11 cellular contexts compared by ENCODE assay signal in the genomic region with DNA sequence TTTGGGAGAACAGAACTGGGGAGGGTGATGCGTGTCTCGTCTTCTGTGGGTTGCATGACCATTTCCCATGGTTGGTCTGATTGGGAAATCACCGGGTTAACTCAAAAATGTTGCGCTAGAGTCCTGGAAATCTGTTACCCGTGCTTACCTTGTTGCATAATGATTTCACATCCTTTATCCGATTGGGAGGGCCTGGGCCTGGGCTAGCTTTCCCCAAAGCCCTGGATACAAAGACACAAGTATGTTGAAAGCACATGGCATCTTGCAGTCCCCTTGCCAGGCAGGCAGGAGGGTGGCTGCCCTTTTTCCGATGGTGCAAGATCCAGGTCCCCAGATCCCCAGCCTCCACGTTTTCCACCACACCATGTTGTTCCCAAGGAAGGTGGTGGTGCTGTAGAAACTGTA. TPM values are rescaled to one million over a fixed set of nuclear protein-coding genes. Genes with fewer than 3 reads are reported as not detected.
DNase-seq lines count a peak whose midpoint lies in the region; ATAC-seq, FAIRE-seq and TF ChIP-seq lines count a peak whose summit lies in the region.
"Had no signal": no experiment of that assay in that cellular context is flagged by ENCODE, and none has a peak within 500 bp of the region (broad histone marks: within the 10 kb centered on the region; RNA-seq: fewer than 3 reads in every experiment).

No MANE protein-coding gene starts in this region.

- DNase-seq in CD1c-positive myeloid dendritic cell (ENCODE audit: extremely low spot score) (peak; percentile 91), K562 (ENCODE audit: extremely low read depth in 1 of 4, low spot score in 3 of 4) (no peak), naive B cell (no peak), foreskin fibroblast (no peak), prostate gland (ENCODE audit: low spot score) (no peak)
- peak; percentile 22 for DNase-seq in Jurkat, Clone E6-1 (ENCODE audit: low read depth, low spot score)
- DNase-seq: Calu3 had no signal

- in situ Hi-C loops in K562 (cut with MboI), result no loop called here

- H3K9me3 ChIP-seq in K562 (replicated peaks; ENCODE audit: control insufficient read depth, insufficient read depth, low read depth, low read length) (no peaks in the 10 kb centered on the region; the same call in 1 of the 2 replicates), prostate gland (no peaks in the 10 kb centered on the region)

- H2AFZ ChIP-seq in K562 (ENCODE audit: low read depth, low read length), result no peak overlapping the region

- no TSS peak for BruUV-seq in K562 (replicated peaks; lab: Mats Ljungman, UMichigan)

- no peaks in the 10 kb centered on the region for H3K79me2 ChIP-seq in K562 (ENCODE audit: control insufficient read depth, insufficient read depth, low read length)

- H4K20me1 ChIP-seq in K562 (replicated peaks; ENCODE audit: control insufficient read depth, insufficient read depth, low read length), result no peaks in the 10 kb centered on the region; the same call in none of the 2 replicates

- H3K4me1 ChIP-seq in K562 (replicated peaks in 1 of 2; ENCODE audit: control insufficient read depth in 2 of 2, insufficient read depth in 2 of 2, low read length in 2 of 2), result peaks cover 0 to 11% of the 10 kb centered on the region in 2 experiments; a peak in 1 of 5 replicates
- peaks cover 5% of the 10 kb centered on the region for H3K4me1 ChIP-seq in prostate gland (replicated peaks)

- intact Hi-C loops in K562 (cut with micrococcal nuclease) (no loop called here), prostate gland (cut with DNase I) (no loop called here)

- ATAC-seq in K562, result no peak
- no peak for ATAC-seq in naive B cell (ENCODE audit: low read depth in 2 of 2)
- no peak for ATAC-seq in GM18867 (IDR thresholded peaks at IDR 0.05; ENCODE audit: unreplicated experiment)
- no peak for ATAC-seq in HG03045 (IDR thresholded peaks at IDR 0.05; ENCODE audit: unreplicated experiment)

- peaks cover 39 to 54% (median 43%) of the 10 kb centered on the region in 3 donors for H3K4me1 Mint-ChIP-seq in naive B cell

- no peak overlapping the region for H3K27ac ChIP-seq in K562 (ENCODE audit: extremely low read depth, low read depth, low read length)
- H3K27ac ChIP-seq in prostate gland, result no peak overlapping the region
- H3K27ac ChIP-seq: KMS-11, VCaP had no signal

- H3K9me1 ChIP-seq in K562 (ENCODE audit: control insufficient read depth, insufficient read depth, low read length), result no peaks in the 10 kb centered on the region

- peaks cover 0 to 8% of the 10 kb centered on the region in 2 donors for H3K36me3 Mint-ChIP-seq in naive B cell

- peak overlapping the region; percentile 61 for H3K4me3 ChIP-seq in Jurkat, Clone E6-1 (ENCODE audit: low read length)
- H3K4me3 ChIP-seq in K562 (no peak overlapping the region), foreskin fibroblast (ENCODE audit: low read depth in 1 of 2, low read length in 2 of 2) (no peak overlapping the region), prostate gland (no peak overlapping the region)

- H3K36me3 ChIP-seq in K562 (ENCODE audit: control insufficient read depth, insufficient read depth, low read length), result no peaks in the 10 kb centered on the region
- H3K36me3 ChIP-seq in prostate gland, result no peaks in the 10 kb centered on the region

- no peak for TF ChIP-seq EP300 in K562 (IDR thresholded peaks at IDR 0.05; ENCODE audit: low read length)

- no peak overlapping the region for H3K9ac ChIP-seq in K562 (ENCODE audit: insufficient read depth in 1 of 2, low read depth in 2 of 2, low read length in 2 of 2)
- H3K9ac ChIP-seq: KMS-11 had no signal

- H3K4me2 ChIP-seq in K562 (ENCODE audit: insufficient read depth, low read length), result no peak overlapping the region
- H3K4me2 ChIP-seq: KMS-11 had no signal

- peaks cover 0 to 3% (median 0%) of the 10 kb centered on the region in 7 donors for H3K9me3 Mint-ChIP-seq in naive B cell

- no peak for TF ChIP-seq CTCF in K562 (IDR thresholded peaks at IDR 0.05 in 2 of 3, conservative IDR thresholded peaks at IDR 0.05 in 1 of 3; ENCODE audit: insufficient read depth in 2 of 3, low read depth in 1 of 3, low read length in 3 of 3)
- no peak for TF ChIP-seq CTCF in foreskin fibroblast (IDR thresholded peaks at IDR 0.05; ENCODE audit: low read depth, low read length)
- no peak for TF ChIP-seq CTCF in prostate gland (IDR thresholded peaks at IDR 0.05)

- 3% methylated on average over 8 of the region's 8 CpGs for WGBS in K562 (ENCODE audit: insufficient coverage, low coverage, missing lambda C conversion rate)
- 71% methylated on average over 8 of the region's 8 CpGs for WGBS in prostate gland

- H3K27ac Mint-ChIP-seq in naive B cell, result peak overlapping the region in 4 of 6 donors; percentile 26 to 80 (median 52)

- no peak for FAIRE-seq in K562 (lab: Jason Lieb, UNC)

- TF ChIP-seq POLR2A in K562 (conservative IDR thresholded peaks at IDR 0.05) (no peak), prostate gland (IDR thresholded peaks at IDR 0.05) (no peak)

- TF ChIP-seq RAD21 in K562 (CRISPR knock-in tag; conservative IDR thresholded peaks at IDR 0.05 in 1 of 2, IDR thresholded peaks at IDR 0.05 in 1 of 2), result no peak

- H3K27me3 Mint-ChIP-seq in naive B cell, result peaks cover 0 to 14% (median 0%) of the 10 kb centered on the region in 3 donors

- POLR2A ChIA-PET in K562 (lab: Yijun Ruan, JAX), result interaction anchor here (1.3 to 2.2 kb wide), 2 partner anchors 10 to 13 kb away, joined by 3 to 5 read pairs; no protein-coding TSS in a partner anchor

- peak overlapping the region; percentile 79 to 95 (median 89) for H3K4me3 Mint-ChIP-seq in naive B cell

- CTCF ChIA-PET in K562 (lab: Yijun Ruan, JAX; ENCODE audit: low intra/inter-chr PET ratio), result no interaction called here

- peaks cover 64 to 86% of the 10 kb centered on the region in 2 experiments for H3K27me3 ChIP-seq in K562 (ENCODE audit: control insufficient read depth in 2 of 2, insufficient read depth in 2 of 2, low read length in 2 of 2)
- peaks cover 14% of the 10 kb centered on the region for H3K27me3 ChIP-seq in prostate gland (replicated peaks; ENCODE audit: insufficient read depth)

RNA-seq across cellular contexts. Expression of a gene that starts 0.6 kb away (rescaled TPM):
- polyA plus RNA-seq in Jurkat, Clone E6-1 (2012; ENCODE audit: insufficient read depth, insufficient read length), result 14.1 TPM
- 0.09 and 0.42 TPM in 2 replicates for total RNA-seq in K562 (2011; cell fraction: chromatin; rRNA removed; ENCODE audit: low replicate concordance)
- total RNA-seq in K562 (2011; cell fraction: nucleolus; rRNA removed), result 0.13 and 0.17 TPM in 2 replicates
- total RNA-seq in K562 (2011; cell fraction: nucleoplasm; rRNA removed), result 0.29 and 0.38 TPM in 2 replicates
- 1.5 and 2.1 TPM in 2 replicates for total RNA-seq in K562 (2014; rRNA removed)
- total RNA-seq in K562 (2014; rRNA removed; fragmentation: Illumina TruSeq; extraction: Trizol), result 0.29 and 0.33 TPM in 2 replicates
- total RNA-seq in K562 (2015; rRNA removed; fragmentation: Illumina TruSeq; extraction: Trizol), result 2.0 and 2.2 TPM in 2 replicates
- 1.9 and 2.1 TPM in 2 replicates for total RNA-seq in K562 (2021)
- polyA plus RNA-seq in K562 (2011; rRNA removed), result 0.34 and 0.36 TPM in 2 replicates
- polyA plus RNA-seq in K562 (2011; cell fraction: cytosol; rRNA removed), result 0.40 and 1.3 TPM in 2 replicates
- polyA plus RNA-seq in K562 (2011; cell fraction: nucleus; rRNA removed), result 0.45 and 0.75 TPM in 2 replicates
- 2.1 and 3.8 TPM in 2 replicates for polyA plus RNA-seq in K562 (2012)
- 0.98 and 1.7 TPM in 2 replicates for polyA plus RNA-seq in K562 (2014; fragmentation: Illumina TruSeq; extraction: Trizol)
- not detected for polyA plus RNA-seq in K562 (2014; fragmentation: Nextera tagmentation; extraction: Ambion mirVana)
- polyA plus RNA-seq in K562 (2014; rRNA removed), result 0.82 and 2.0 TPM in 2 replicates
- 0.11 and 0.36 TPM in 2 replicates for polyA minus RNA-seq in K562 (2011; rRNA and poly(A)+ RNA removed)
- polyA minus RNA-seq in K562 (2011; cell fraction: cytosol; rRNA and poly(A)+ RNA removed), result 0.64 and 1.7 TPM in 2 replicates
- polyA minus RNA-seq in K562 (2011; cell fraction: nucleus; rRNA and poly(A)+ RNA removed), result 0.33 and 0.54 TPM in 2 replicates
- polyA plus RNA-seq in naive B cell (ENCODE audit: low read depth in 6 of 6), result 1 to 10 TPM in 5 of 6 donors, under 1 TPM in 1; 0.48 to 4.8 (median 2.6) TPM
- total RNA-seq in prostate gland, result 1 to 10 TPM; 1.6 to 2.7 TPM
- total RNA-seq: Calu3 had no signal

RNA-seq across cellular contexts. Expression of a gene that starts 14.8 kb away (rescaled TPM):
- polyA plus RNA-seq in Jurkat, Clone E6-1 (2012; ENCODE audit: insufficient read depth, insufficient read length), result 18.0 TPM
- 10.0 and 50.7 TPM in 2 replicates for total RNA-seq in K562 (2011; cell fraction: chromatin; rRNA removed; ENCODE audit: low replicate concordance)
- total RNA-seq in K562 (2011; cell fraction: nucleolus; rRNA removed), result 29.3 and 41.0 TPM in 2 replicates
- 13.9 and 21.2 TPM in 2 replicates for total RNA-seq in K562 (2011; cell fraction: nucleoplasm; rRNA removed)
- 12.6 and 17.3 TPM in 2 replicates for total RNA-seq in K562 (2014; rRNA removed)
- 0.35 and 0.55 TPM in 2 replicates for total RNA-seq in K562 (2014; rRNA removed; fragmentation: Illumina TruSeq; extraction: Trizol)
- 2.6 and 2.7 TPM in 2 replicates for total RNA-seq in K562 (2015; rRNA removed; fragmentation: Illumina TruSeq; extraction: Trizol)
- total RNA-seq in K562 (2021), result 7.6 and 8.3 TPM in 2 replicates
- polyA plus RNA-seq in K562 (2011; rRNA removed), result 2.3 and 5.5 TPM in 2 replicates
- 5.7 and 16.5 TPM in 2 replicates for polyA plus RNA-seq in K562 (2011; cell fraction: cytosol; rRNA removed)
- polyA plus RNA-seq in K562 (2011; cell fraction: nucleus; rRNA removed), result 37.7 and 66.6 TPM in 2 replicates
- polyA plus RNA-seq in K562 (2012), result 6.3 and 16.5 TPM in 2 replicates
- polyA plus RNA-seq in K562 (2014; fragmentation: Illumina TruSeq; extraction: Trizol), result 0.52 and 2.1 TPM in 2 replicates
- polyA plus RNA-seq in K562 (2014; fragmentation: Nextera tagmentation; extraction: Ambion mirVana), result under 1 TPM; 0.07 to 0.18 TPM
- polyA plus RNA-seq in K562 (2014; rRNA removed), result 6.5 and 8.1 TPM in 2 replicates
- 0.57 and 0.91 TPM in 2 replicates for polyA minus RNA-seq in K562 (2011; rRNA and poly(A)+ RNA removed)
- polyA minus RNA-seq in K562 (2011; cell fraction: cytosol; rRNA and poly(A)+ RNA removed), result 2.2 and 2.5 TPM in 2 replicates
- 9.4 and 10.2 TPM in 2 replicates for polyA minus RNA-seq in K562 (2011; cell fraction: nucleus; rRNA and poly(A)+ RNA removed)
- 10 to 100 TPM; 28.1 to 44.6 (median 35.1) TPM for polyA plus RNA-seq in naive B cell (ENCODE audit: low read depth in 6 of 6)
- 10 to 100 TPM; 62.5 to 71.3 TPM for total RNA-seq in prostate gland

RNA-seq across cellular contexts. Expression of a gene that starts 54.1 kb away (rescaled TPM):
- 56.7 TPM for polyA plus RNA-seq in Jurkat, Clone E6-1 (2012; ENCODE audit: insufficient read depth, insufficient read length)
- 83.4 and 274 TPM in 2 replicates for total RNA-seq in K562 (2011; cell fraction: chromatin; rRNA removed; ENCODE audit: low replicate concordance)
- total RNA-seq in K562 (2011; cell fraction: nucleolus; rRNA removed), result 193 and 201 TPM in 2 replicates
- total RNA-seq in K562 (2011; cell fraction: nucleoplasm; rRNA removed), result 97.9 and 105 TPM in 2 replicates
- total RNA-seq in K562 (2014; rRNA removed) (86.9 and 98.3 TPM in 2 replicates), K562 (2014; rRNA removed; fragmentation: Illumina TruSeq; extraction: Trizol) (13.8 and 22.2 TPM in 2 replicates), K562 (2015; rRNA removed; fragmentation: Illumina TruSeq; extraction: Trizol) (45.6 and 45.8 TPM in 2 replicates), K562 (2021) (108 and 124 TPM in 2 replicates), prostate gland (100 to 1,000 TPM in 1 of 2 donors, 10 to 100 TPM in 1; 99.4 to 235 TPM)
- polyA plus RNA-seq in K562 (2011; rRNA removed) (50.0 and 84.1 TPM in 2 replicates), K562 (2014; fragmentation: Illumina TruSeq; extraction: Trizol) (37.6 and 65.2 TPM in 2 replicates), K562 (2014; fragmentation: Nextera tagmentation; extraction: Ambion mirVana) (1 to 10 TPM; 1.1 to 3.9 TPM), K562 (2014; rRNA removed) (83.0 and 83.1 TPM in 2 replicates), naive B cell (ENCODE audit: low read depth in 6 of 6) (100 to 1,000 TPM; 165 to 210 (median 189) TPM)
- polyA plus RNA-seq in K562 (2011; cell fraction: cytosol; rRNA removed), result 68.5 and 125 TPM in 2 replicates
- polyA plus RNA-seq in K562 (2011; cell fraction: nucleus; rRNA removed), result 244 and 346 TPM in 2 replicates
- polyA plus RNA-seq in K562 (2012), result 106 and 149 TPM in 2 replicates
- 29.0 and 37.5 TPM in 2 replicates for polyA minus RNA-seq in K562 (2011; rRNA and poly(A)+ RNA removed)
- 63.7 and 76.3 TPM in 2 replicates for polyA minus RNA-seq in K562 (2011; cell fraction: cytosol; rRNA and poly(A)+ RNA removed)
- 42.3 and 49.5 TPM in 2 replicates for polyA minus RNA-seq in K562 (2011; cell fraction: nucleus; rRNA and poly(A)+ RNA removed)

Comparison
In these comparisons a context has a peak if more than half of its experiments do, and no peak if none do; other contexts are left out.
1. DNase-seq: peak in CD1c-positive myeloid dendritic cell (single experiment) and Jurkat, Clone E6-1 (single experiment); none in K562 (0 of 4), naive B cell (single experiment), foreskin fibroblast (0 of 2) and prostate gland (single experiment).